Comparison of ENCODE assay signal across 1 cellular context in the genomic region with DNA sequence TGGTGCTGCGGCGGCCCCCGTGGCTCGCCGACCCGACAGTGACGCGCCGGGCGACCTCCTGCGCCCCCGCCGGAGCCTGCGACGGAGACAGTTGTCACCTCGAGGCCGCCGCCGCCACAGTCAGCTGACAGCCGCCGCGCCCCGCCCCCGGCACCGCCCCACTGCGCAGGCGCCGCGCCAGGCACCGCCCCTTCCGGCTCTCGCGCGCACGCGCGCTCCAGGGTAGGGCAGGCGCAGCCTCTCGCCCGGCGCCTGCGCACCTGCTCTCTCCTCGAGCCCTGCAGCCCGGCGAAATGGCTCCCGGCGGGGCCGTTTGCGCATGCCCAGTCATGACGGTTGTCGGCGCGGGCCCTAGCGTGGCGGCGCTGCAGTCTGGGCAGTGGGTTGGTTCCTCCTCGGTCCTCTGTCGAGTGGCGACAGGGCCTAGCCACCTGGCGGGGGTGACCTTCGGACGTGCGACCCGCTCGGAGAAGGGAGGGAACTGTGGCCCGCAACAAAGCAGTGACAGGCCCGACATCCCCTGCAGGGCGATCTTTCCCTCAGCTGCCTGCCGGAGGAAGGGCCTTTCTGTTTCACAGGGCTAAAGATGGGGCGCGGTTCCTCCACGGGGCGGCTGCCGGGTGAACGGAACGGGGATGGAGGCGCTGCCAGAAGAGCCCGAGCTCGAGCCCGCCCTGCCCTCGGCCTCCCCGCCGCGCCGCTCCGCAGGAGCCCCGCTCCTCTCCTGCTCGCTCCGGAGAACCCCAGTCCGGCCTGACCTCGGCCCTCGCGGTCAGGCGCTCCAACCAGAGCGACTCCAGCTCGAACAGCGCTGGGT.
TF ChIP-seq lines count a peak whose summit lies in the region.

A gene (minus strand): TSS at position 135 of the 817 bp plus-strand sequence. CDS start 134 bp downstream, at position 1.

TF ChIP-seq in HepG2, 621 proteins besides CTCF, POLR2A, EP300 and RAD21 (continued from another document):
- TF ChIP-seq, protein P1, sequence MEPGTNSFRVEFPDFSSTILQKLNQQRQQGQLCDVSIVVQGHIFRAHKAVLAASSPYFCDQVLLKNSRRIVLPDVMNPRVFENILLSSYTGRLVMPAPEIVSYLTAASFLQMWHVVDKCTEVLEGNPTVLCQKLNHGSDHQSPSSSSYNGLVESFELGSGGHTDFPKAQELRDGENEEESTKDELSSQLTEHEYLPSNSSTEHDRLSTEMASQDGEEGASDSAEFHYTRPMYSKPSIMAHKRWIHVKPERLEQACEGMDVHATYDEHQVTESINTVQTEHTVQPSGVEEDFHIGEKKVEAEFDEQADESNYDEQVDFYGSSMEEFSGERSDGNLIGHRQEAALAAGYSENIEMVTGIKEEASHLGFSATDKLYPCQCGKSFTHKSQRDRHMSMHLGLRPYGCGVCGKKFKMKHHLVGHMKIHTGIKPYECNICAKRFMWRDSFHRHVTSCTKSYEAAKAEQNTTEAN (CRISPR knock-in tag; conservative IDR thresholded peaks at IDR 0.05): 0 out of 2 replicates have a peak, but pooled peaks have one; percentile 5
- TF ChIP-seq ZNF841 (CRISPR knock-in tag; IDR thresholded peaks at IDR 0.05; ENCODE audit: borderline replicate concordance): peak; percentile 34; the same call in 1 of the 2 replicates
- TF ChIP-seq CHD2 (IDR thresholded peaks at IDR 0.05; ENCODE audit: low read depth, low read length): no peak
- TF ChIP-seq CCAR2 (optimal IDR thresholded peaks at IDR 0.05; ENCODE audit: low read depth, low read length): no peak
- TF ChIP-seq, protein P2, sequence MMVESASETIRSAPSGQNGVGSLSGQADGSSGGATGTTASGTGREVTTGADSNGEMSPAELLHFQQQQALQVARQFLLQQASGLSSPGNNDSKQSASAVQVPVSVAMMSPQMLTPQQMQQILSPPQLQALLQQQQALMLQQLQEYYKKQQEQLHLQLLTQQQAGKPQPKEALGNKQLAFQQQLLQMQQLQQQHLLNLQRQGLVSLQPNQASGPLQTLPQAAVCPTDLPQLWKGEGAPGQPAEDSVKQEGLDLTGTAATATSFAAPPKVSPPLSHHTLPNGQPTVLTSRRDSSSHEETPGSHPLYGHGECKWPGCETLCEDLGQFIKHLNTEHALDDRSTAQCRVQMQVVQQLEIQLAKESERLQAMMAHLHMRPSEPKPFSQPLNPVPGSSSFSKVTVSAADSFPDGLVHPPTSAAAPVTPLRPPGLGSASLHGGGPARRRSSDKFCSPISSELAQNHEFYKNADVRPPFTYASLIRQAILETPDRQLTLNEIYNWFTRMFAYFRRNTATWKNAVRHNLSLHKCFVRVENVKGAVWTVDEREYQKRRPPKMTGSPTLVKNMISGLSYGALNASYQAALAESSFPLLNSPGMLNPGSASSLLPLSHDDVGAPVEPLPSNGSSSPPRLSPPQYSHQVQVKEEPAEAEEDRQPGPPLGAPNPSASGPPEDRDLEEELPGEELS (CRISPR knock-in tag; IDR thresholded peaks at IDR 0.05): no peak
- TF ChIP-seq THAP11 (CRISPR knock-in tag; IDR thresholded peaks at IDR 0.05): peak; percentile 78
- peak; percentile 71; the same call in 1 of the 2 replicates for TF ChIP-seq TBX2 (CRISPR knock-in tag; IDR thresholded peaks at IDR 0.05; ENCODE audit: borderline replicate concordance)
- no peak for TF ChIP-seq SIX1 (CRISPR knock-in tag; IDR thresholded peaks at IDR 0.05; ENCODE audit: borderline replicate concordance)
- TF ChIP-seq, protein P3, sequence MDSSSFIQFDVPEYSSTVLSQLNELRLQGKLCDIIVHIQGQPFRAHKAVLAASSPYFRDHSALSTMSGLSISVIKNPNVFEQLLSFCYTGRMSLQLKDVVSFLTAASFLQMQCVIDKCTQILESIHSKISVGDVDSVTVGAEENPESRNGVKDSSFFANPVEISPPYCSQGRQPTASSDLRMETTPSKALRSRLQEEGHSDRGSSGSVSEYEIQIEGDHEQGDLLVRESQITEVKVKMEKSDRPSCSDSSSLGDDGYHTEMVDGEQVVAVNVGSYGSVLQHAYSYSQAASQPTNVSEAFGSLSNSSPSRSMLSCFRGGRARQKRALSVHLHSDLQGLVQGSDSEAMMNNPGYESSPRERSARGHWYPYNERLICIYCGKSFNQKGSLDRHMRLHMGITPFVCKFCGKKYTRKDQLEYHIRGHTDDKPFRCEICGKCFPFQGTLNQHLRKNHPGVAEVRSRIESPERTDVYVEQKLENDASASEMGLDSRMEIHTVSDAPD (CRISPR knock-in tag; IDR thresholded peaks at IDR 0.05): no peak
- TF ChIP-seq, protein P4, sequence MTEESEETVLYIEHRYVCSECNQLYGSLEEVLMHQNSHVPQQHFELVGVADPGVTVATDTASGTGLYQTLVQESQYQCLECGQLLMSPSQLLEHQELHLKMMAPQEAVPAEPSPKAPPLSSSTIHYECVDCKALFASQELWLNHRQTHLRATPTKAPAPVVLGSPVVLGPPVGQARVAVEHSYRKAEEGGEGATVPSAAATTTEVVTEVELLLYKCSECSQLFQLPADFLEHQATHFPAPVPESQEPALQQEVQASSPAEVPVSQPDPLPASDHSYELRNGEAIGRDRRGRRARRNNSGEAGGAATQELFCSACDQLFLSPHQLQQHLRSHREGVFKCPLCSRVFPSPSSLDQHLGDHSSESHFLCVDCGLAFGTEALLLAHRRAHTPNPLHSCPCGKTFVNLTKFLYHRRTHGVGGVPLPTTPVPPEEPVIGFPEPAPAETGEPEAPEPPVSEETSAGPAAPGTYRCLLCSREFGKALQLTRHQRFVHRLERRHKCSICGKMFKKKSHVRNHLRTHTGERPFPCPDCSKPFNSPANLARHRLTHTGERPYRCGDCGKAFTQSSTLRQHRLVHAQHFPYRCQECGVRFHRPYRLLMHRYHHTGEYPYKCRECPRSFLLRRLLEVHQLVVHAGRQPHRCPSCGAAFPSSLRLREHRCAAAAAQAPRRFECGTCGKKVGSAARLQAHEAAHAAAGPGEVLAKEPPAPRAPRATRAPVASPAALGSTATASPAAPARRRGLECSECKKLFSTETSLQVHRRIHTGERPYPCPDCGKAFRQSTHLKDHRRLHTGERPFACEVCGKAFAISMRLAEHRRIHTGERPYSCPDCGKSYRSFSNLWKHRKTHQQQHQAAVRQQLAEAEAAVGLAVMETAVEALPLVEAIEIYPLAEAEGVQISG (CRISPR knock-in tag; IDR thresholded peaks at IDR 0.05): peak; percentile 57; the same call in 1 of the 2 replicates
- TF ChIP-seq, protein P5, sequence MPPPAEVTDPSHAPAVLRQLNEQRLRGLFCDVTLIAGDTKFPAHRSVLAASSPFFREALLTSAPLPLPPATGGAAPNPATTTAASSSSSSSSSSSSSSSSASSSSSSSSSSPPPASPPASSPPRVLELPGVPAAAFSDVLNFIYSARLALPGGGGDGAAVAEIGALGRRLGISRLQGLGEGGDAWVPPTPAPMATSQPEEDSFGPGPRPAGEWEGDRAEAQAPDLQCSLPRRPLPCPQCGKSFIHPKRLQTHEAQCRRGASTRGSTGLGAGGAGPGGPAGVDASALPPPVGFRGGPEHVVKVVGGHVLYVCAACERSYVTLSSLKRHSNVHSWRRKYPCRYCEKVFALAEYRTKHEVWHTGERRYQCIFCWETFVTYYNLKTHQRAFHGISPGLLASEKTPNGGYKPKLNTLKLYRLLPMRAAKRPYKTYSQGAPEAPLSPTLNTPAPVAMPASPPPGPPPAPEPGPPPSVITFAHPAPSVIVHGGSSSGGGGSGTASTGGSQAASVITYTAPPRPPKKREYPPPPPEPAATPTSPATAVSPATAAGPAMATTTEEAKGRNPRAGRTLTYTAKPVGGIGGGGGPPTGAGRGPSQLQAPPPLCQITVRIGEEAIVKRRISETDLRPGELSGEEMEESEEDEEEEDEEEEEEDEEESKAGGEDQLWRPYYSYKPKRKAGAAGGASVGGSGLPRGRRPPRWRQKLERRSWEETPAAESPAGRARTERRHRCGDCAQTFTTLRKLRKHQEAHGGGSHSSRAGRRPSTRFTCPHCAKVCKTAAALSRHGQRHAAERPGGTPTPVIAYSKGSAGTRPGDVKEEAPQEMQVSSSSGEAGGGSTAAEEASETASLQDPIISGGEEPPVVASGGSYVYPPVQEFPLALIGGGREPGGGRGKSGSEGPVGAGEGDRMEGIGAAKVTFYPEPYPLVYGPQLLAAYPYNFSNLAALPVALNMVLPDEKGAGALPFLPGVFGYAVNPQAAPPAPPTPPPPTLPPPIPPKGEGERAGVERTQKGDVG (CRISPR knock-in tag; IDR thresholded peaks at IDR 0.05; ENCODE audit: borderline replicate concordance): peak; percentile 75; the same call in 1 of the 2 replicates
- TF ChIP-seq, protein P6, sequence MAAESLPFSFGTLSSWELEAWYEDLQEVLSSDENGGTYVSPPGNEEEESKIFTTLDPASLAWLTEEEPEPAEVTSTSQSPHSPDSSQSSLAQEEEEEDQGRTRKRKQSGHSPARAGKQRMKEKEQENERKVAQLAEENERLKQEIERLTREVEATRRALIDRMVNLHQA (CRISPR knock-in tag; IDR thresholded peaks at IDR 0.05): no peak
- peak; percentile 64; the same call in 1 of the 2 replicates for TF ChIP-seq ZNF251 (CRISPR knock-in tag; IDR thresholded peaks at IDR 0.05)
- no peak for TF ChIP-seq TOE1 (CRISPR knock-in tag; IDR thresholded peaks at IDR 0.05)
- TF ChIP-seq IKZF1 (IDR thresholded peaks at IDR 0.05): no peak
- 0 out of 2 replicates have a peak, but pooled peaks have one; percentile 27 for TF ChIP-seq ZNF569 (CRISPR knock-in tag; IDR thresholded peaks at IDR 0.05; ENCODE audit: borderline replicate concordance)
- TF ChIP-seq POLR2AphosphoS2 (IDR thresholded peaks at IDR 0.05; ENCODE audit: low read depth, low read length): no peak
- TF ChIP-seq PAX8 (CRISPR knock-in tag; IDR thresholded peaks at IDR 0.05; ENCODE audit: borderline replicate concordance): peak; percentile 86
- TF ChIP-seq, protein P7, sequence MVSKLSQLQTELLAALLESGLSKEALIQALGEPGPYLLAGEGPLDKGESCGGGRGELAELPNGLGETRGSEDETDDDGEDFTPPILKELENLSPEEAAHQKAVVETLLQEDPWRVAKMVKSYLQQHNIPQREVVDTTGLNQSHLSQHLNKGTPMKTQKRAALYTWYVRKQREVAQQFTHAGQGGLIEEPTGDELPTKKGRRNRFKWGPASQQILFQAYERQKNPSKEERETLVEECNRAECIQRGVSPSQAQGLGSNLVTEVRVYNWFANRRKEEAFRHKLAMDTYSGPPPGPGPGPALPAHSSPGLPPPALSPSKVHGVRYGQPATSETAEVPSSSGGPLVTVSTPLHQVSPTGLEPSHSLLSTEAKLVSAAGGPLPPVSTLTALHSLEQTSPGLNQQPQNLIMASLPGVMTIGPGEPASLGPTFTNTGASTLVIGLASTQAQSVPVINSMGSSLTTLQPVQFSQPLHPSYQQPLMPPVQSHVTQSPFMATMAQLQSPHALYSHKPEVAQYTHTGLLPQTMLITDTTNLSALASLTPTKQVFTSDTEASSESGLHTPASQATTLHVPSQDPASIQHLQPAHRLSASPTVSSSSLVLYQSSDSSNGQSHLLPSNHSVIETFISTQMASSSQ (IDR thresholded peaks at IDR 0.05; ENCODE audit: low read depth): no peak
- TF ChIP-seq, protein P7 (CRISPR knock-in tag; IDR thresholded peaks at IDR 0.05; ENCODE audit: borderline replicate concordance): peak; percentile 69; the same call in 1 of the 2 replicates
- TF ChIP-seq, protein P8, sequence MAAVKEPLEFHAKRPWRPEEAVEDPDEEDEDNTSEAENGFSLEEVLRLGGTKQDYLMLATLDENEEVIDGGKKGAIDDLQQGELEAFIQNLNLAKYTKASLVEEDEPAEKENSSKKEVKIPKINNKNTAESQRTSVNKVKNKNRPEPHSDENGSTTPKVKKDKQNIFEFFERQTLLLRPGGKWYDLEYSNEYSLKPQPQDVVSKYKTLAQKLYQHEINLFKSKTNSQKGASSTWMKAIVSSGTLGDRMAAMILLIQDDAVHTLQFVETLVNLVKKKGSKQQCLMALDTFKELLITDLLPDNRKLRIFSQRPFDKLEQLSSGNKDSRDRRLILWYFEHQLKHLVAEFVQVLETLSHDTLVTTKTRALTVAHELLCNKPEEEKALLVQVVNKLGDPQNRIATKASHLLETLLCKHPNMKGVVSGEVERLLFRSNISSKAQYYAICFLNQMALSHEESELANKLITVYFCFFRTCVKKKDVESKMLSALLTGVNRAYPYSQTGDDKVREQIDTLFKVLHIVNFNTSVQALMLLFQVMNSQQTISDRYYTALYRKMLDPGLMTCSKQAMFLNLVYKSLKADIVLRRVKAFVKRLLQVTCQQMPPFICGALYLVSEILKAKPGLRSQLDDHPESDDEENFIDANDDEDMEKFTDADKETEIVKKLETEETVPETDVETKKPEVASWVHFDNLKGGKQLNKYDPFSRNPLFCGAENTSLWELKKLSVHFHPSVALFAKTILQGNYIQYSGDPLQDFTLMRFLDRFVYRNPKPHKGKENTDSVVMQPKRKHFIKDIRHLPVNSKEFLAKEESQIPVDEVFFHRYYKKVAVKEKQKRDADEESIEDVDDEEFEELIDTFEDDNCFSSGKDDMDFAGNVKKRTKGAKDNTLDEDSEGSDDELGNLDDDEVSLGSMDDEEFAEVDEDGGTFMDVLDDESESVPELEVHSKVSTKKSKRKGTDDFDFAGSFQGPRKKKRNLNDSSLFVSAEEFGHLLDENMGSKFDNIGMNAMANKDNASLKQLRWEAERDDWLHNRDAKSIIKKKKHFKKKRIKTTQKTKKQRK (IDR thresholded peaks at IDR 0.05; ENCODE audit: low read length): no peak
- no peak for TF ChIP-seq HOXA7 (CRISPR knock-in tag; IDR thresholded peaks at IDR 0.05)
- TF ChIP-seq HMG20B (CRISPR knock-in tag; conservative IDR thresholded peaks at IDR 0.05): no peak
- TF ChIP-seq FOXJ3 (CRISPR knock-in tag; IDR thresholded peaks at IDR 0.05; ENCODE audit: borderline replicate concordance): no peak
- TF ChIP-seq, protein P9, sequence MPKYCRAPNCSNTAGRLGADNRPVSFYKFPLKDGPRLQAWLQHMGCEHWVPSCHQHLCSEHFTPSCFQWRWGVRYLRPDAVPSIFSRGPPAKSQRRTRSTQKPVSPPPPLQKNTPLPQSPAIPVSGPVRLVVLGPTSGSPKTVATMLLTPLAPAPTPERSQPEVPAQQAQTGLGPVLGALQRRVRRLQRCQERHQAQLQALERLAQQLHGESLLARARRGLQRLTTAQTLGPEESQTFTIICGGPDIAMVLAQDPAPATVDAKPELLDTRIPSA (CRISPR knock-in tag; IDR thresholded peaks at IDR 0.05; ENCODE audit: borderline replicate concordance): no peak
- peak; percentile 91 for TF ChIP-seq ZNF543 (CRISPR knock-in tag; IDR thresholded peaks at IDR 0.05)
- no peak for TF ChIP-seq XRCC5 (optimal IDR thresholded peaks at IDR 0.05; ENCODE audit: low read length)
- no peak for TF ChIP-seq ZNF75D (CRISPR knock-in tag; IDR thresholded peaks at IDR 0.05; ENCODE audit: borderline replicate concordance)
- no peak for TF ChIP-seq SRSF1 (optimal IDR thresholded peaks at IDR 0.05; ENCODE audit: low read depth, low read length)
- TF ChIP-seq CHD4 (IDR thresholded peaks at IDR 0.05; ENCODE audit: borderline replicate concordance, low read length): no peak
- peak; percentile 50; the same call in 1 of the 2 replicates for TF ChIP-seq HOXA5 (CRISPR knock-in tag; IDR thresholded peaks at IDR 0.05)
- 0 out of 2 replicates have a peak, but pooled peaks have one; percentile 72 for TF ChIP-seq HNRNPL (IDR thresholded peaks at IDR 0.05; ENCODE audit: low read depth, low read length)
- TF ChIP-seq ZNF724P (CRISPR knock-in tag; IDR thresholded peaks at IDR 0.05; ENCODE audit: borderline replicate concordance): peak; percentile 54
- no peak for TF ChIP-seq SP140L (CRISPR knock-in tag; IDR thresholded peaks at IDR 0.05; ENCODE audit: borderline replicate concordance)
